10 cellular contexts compared by ENCODE assay signal in the genomic region with DNA sequence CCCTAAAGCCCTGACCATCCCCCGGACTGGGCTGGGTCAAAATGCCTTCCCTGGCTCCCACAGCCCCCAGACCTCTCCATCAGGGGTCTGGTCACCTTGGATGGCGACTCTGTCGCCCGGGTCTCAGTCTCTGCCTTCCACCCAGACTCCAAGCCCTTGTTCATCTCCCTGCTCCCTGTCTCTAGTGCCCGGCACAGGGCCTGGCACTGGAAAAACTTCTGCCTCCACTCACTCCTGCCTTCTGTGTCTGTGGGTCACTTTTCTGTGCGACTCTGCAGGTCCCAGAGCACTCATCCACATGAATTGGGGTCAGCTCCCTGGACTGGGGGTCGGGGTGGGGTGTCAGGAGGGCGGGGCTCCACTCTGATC. TPM values are rescaled to one million over a fixed set of nuclear protein-coding genes. Genes with fewer than 3 reads are reported as not detected.
DNase-seq lines count a peak whose midpoint lies in the region; FAIRE-seq and TF ChIP-seq lines count a peak whose summit lies in the region.
"Had no signal": no experiment of that assay in that cellular context is flagged by ENCODE, and none has a peak within 500 bp of the region (broad histone marks: within the 10 kb centered on the region; RNA-seq: fewer than 3 reads in every experiment).

No MANE protein-coding gene starts in this region.

- H3K4me3 Mint-ChIP-seq in T-helper 1 cell treated with Interleukin-12 subunit alpha and Interleukin-12 subunit beta and Interleukin-4 antibody, amounts not matched to agents 30 μg/mL and 1 μg/mL, for 36 hours = peak overlapping the region; percentile 88

- no peaks in the 10 kb centered on the region for H3K9me3 Mint-ChIP-seq in T-helper 1 cell treated with Interleukin-12 subunit alpha and Interleukin-12 subunit beta and Interleukin-4 antibody, amounts not matched to agents 30 μg/mL and 1 μg/mL, for 36 hours

- H3K9ac ChIP-seq in adipocyte (ENCODE audit: low read length) = peak overlapping the region; percentile 95
- peak overlapping the region; percentile 69 to 85 for H3K9ac ChIP-seq in kidney (ENCODE audit: low read length in 2 of 2)

- peak overlapping the region; percentile 92 to 93 for H3K27ac ChIP-seq in kidney (ENCODE audit: low read depth in 2 of 2, low read length in 2 of 2)
- peak overlapping the region; percentile 82 for H3K27ac ChIP-seq in substantia nigra (ENCODE audit: low read depth, low read length, poor library complexity, severe bottlenecking)

- peak overlapping the region; percentile 89 for H3K4me3 ChIP-seq in adipocyte (ENCODE audit: low read length)
- peak overlapping the region; percentile 67 to 71 for H3K4me3 ChIP-seq in kidney (ENCODE audit: low read length in 2 of 2)

- H3K36me3 ChIP-seq in adipocyte (ENCODE audit: control insufficient read depth, insufficient read depth, low read length, severe bottlenecking) (no peaks in the 10 kb centered on the region), kidney (ENCODE audit: control insufficient read depth in 1 of 2, insufficient read depth in 2 of 2, low read length in 2 of 2) (no peaks in the 10 kb centered on the region)

- H3K27me3 ChIP-seq in adipocyte (replicated peaks; ENCODE audit: control insufficient read depth, insufficient read depth, low read length) = no peaks in the 10 kb centered on the region

- intact Hi-C loops in kidney (cut with DNase I) = no loop called here

- H3K9me3 ChIP-seq in adipocyte (ENCODE audit: control insufficient read depth, low read length) (no peaks in the 10 kb centered on the region), kidney (ENCODE audit: control insufficient read depth in 1 of 2, low read length in 2 of 2) (no peaks in the 10 kb centered on the region)

- H3K27me3 Mint-ChIP-seq in T-helper 1 cell treated with Interleukin-12 subunit alpha and Interleukin-12 subunit beta and Interleukin-4 antibody, amounts not matched to agents 30 μg/mL and 1 μg/mL, for 36 hours (ENCODE audit: low read depth) = no peaks in the 10 kb centered on the region

- H3K4me1 ChIP-seq in adipocyte (ENCODE audit: control insufficient read depth, insufficient read depth, low read length) = peaks cover 27% of the 10 kb centered on the region
- H3K4me1 ChIP-seq in kidney (ENCODE audit: control insufficient read depth in 1 of 2, insufficient read depth in 1 of 2, low read depth in 1 of 2, low read length in 2 of 2) = peaks cover 15 to 22% of the 10 kb centered on the region in 2 donors

- H3K36me3 Mint-ChIP-seq in T-helper 1 cell treated with Interleukin-12 subunit alpha and Interleukin-12 subunit beta and Interleukin-4 antibody, amounts not matched to agents 30 μg/mL and 1 μg/mL, for 36 hours (ENCODE audit: low read depth) = no peaks in the 10 kb centered on the region

- FAIRE-seq in kidney (lab: Jason Lieb, UNC) = no peak

- DNase-seq in T-helper 1 cell (no peak), adipocyte (ENCODE audit: low read depth) (no peak), kidney (no peak), substantia nigra (lab: John Stamatoyannopoulos, UW) (no peak), nucleus accumbens (lab: John Stamatoyannopoulos, UW) (no peak), cerebellum (ENCODE audit: low spot score) (no peak), AML-193 (lab: John Stamatoyannopoulos, UW) (no peak)

- H3K27ac Mint-ChIP-seq in T-helper 1 cell treated with Interleukin-12 subunit alpha and Interleukin-12 subunit beta and Interleukin-4 antibody, amounts not matched to agents 30 μg/mL and 1 μg/mL, for 36 hours = peak overlapping the region; percentile 83

- TF ChIP-seq CTCF in kidney (IDR thresholded peaks at IDR 0.05; ENCODE audit: borderline replicate concordance, extremely low read depth, insufficient read depth) = no peak

- H3K4me1 Mint-ChIP-seq in T-helper 1 cell treated with Interleukin-12 subunit alpha and Interleukin-12 subunit beta and Interleukin-4 antibody, amounts not matched to agents 30 μg/mL and 1 μg/mL, for 36 hours (ENCODE audit: low read depth) = peaks cover 31% of the 10 kb centered on the region

RNA-seq across cellular contexts. Expression of a gene that starts 1.1 kb away (rescaled TPM):
- total RNA-seq in kidney (31.9 TPM), cerebellum (13.6 TPM)
- polyA plus RNA-seq in kidney (ENCODE audit: insufficient read depth, low read depth, low replicate concordance) = 23.0 TPM

RNA-seq across cellular contexts. Expression of a gene that starts 21.1 kb away (rescaled TPM):
- total RNA-seq in kidney (28.4 TPM), cerebellum (10.0 TPM)
- polyA plus RNA-seq in kidney (ENCODE audit: insufficient read depth, low read depth, low replicate concordance) = 39.6 TPM

RNA-seq across cellular contexts. Expression of a gene that starts 55.8 kb away (rescaled TPM):
- not detected for total RNA-seq in kidney
- polyA plus RNA-seq in kidney (ENCODE audit: insufficient read depth, low read depth, low replicate concordance) = not detected
- not detected for total RNA-seq in cerebellum
- total RNA-seq: dermis microvascular lymphatic vessel endothelial cell, HT-29 had no signal
